10 cellular contexts compared by ENCODE assay signal in genomic region chr1:21317035-21317689, GRCh38. TPM values are rescaled to one million over a fixed set of nuclear protein-coding genes. Genes with fewer than 3 reads are reported as not detected.
DNase-seq lines count a peak whose midpoint lies in the region; ATAC-seq, FAIRE-seq and TF ChIP-seq lines count a peak whose summit lies in the region.
"Had no signal": no experiment of that assay in that cellular context is flagged by ENCODE, and none has a peak within 500 bp of the region (broad histone marks: within the 10 kb centered on the region; RNA-seq: fewer than 3 reads in every experiment).

No MANE protein-coding gene starts in this region.

- no peak overlapping the region for H3K56ac ChIP-seq in H1 (replicated peaks; ENCODE audit: insufficient read length, low read depth, low read length)

- no peak for TF ChIP-seq POLR2A in H1 (IDR thresholded peaks at IDR 0.05; ENCODE audit: control extremely low read depth in 1 of 2, low read depth in 2 of 2, low read length in 2 of 2)

- H3K27ac Mint-ChIP-seq in HFFc6: peak overlapping the region; percentile 97
- H3K27ac Mint-ChIP-seq in memory B cell: peak overlapping the region; percentile 58

- H4K5ac ChIP-seq in H1 (ENCODE audit: insufficient read length, low read depth, low read length): no peak overlapping the region

- FAIRE-seq in H1 (lab: Jason Lieb, UNC): no peak

- no peak overlapping the region; the same call in 1 of the 2 replicates for H4K8ac ChIP-seq in H1 (ENCODE audit: extremely low read depth, insufficient read depth, low read length)

- H3K27me3 Mint-ChIP-seq in HFFc6 (ENCODE audit: insufficient read depth) (no peaks in the 10 kb centered on the region; the same call in 1 of the 2 replicates), memory B cell (no peaks in the 10 kb centered on the region)

- H2BK120ac ChIP-seq in H1 (replicated peaks; ENCODE audit: low read depth, low read length): no peak overlapping the region

- peak; percentile 87 for DNase-seq in HFFc6
- DNase-seq in H1 (ENCODE audit: low read depth in 1 of 2, low spot score in 2 of 2): no peak
- DNase-seq in memory B cell (ENCODE audit: low spot score in 2 of 2): no peak
- peak in 34 of 49 donors; percentile 19 to 87 (median 60) for DNase-seq in substantia nigra (lab: John Stamatoyannopoulos, UW)
- no peak for DNase-seq in HK-2 (ENCODE audit: unreplicated experiment)
- DNase-seq: activated T-cell treated with anti-CD3 and anti-CD28 coated beads, Interleukin-2, amount 50 U/mL, for 48 hours had no signal

- H2AFZ ChIP-seq in H1 (ENCODE audit: low read length): no peak overlapping the region

- H4K91ac ChIP-seq in H1 (replicated peaks; ENCODE audit: insufficient read length, low read length): no peak overlapping the region

- H3K23ac ChIP-seq in H1 (ENCODE audit: insufficient read length): no peak overlapping the region

- POLR2A ChIA-PET in H1 (lab: Charles Lee; ENCODE audit: partially characterized antibody): interaction anchor here (1.3 to 1.9 kb wide), 3 partner anchors 7 to 55 kb away, joined by 3 to 5 read pairs (median 4); no protein-coding TSS in a partner anchor

- H3K27me3 ChIP-seq in H1 (replicated peaks in 1 of 4; ENCODE audit: control insufficient read depth in 3 of 4, extremely low read depth in 1 of 4, insufficient read depth in 3 of 4, low read length in 3 of 4): no peaks in the 10 kb centered on the region; a peak in 1 of 7 replicates
- H3K27me3 ChIP-seq: SJSA1 had no signal

- no peak overlapping the region for H3K4me2 ChIP-seq in H1 (ENCODE audit: insufficient read depth in 1 of 2, low read depth in 2 of 2, low read length in 2 of 2)

- H3K4me3 Mint-ChIP-seq in HFFc6 (peak overlapping the region; percentile 69), memory B cell (no peak overlapping the region)

- no peaks in the 10 kb centered on the region for H3K36me3 ChIP-seq in H1 (ENCODE audit: control insufficient read depth in 2 of 4, insufficient read depth in 4 of 4, low read length in 3 of 4)
- H3K36me3 ChIP-seq: SJSA1 had no signal

- H3K9me3 Mint-ChIP-seq in HFFc6 (no peaks in the 10 kb centered on the region), memory B cell (no peaks in the 10 kb centered on the region)

- no peak overlapping the region for H2BK5ac ChIP-seq in H1 (ENCODE audit: low read depth, low read length)

- no peak overlapping the region for H3K4me3 ChIP-seq in H1 (ENCODE audit: extremely low read depth in 1 of 4, insufficient read depth in 2 of 4, low read depth in 3 of 4, low read length in 4 of 4)
- H3K4me3 ChIP-seq: SJSA1 had no signal

- no peak overlapping the region for H2BK15ac ChIP-seq in H1 (ENCODE audit: low read length)

- H3K4ac ChIP-seq in H1 (replicated peaks; ENCODE audit: insufficient read length, low read depth, low read length): no peak overlapping the region

- TF ChIP-seq RAD21 in H1 (IDR thresholded peaks at IDR 0.05 in 1 of 2, conservative IDR thresholded peaks at IDR 0.05 in 1 of 2; ENCODE audit: low read depth in 2 of 2, low read length in 2 of 2): no peak

- H3K9me3 ChIP-seq in H1 (ENCODE audit: insufficient read depth in 2 of 2, low read depth in 1 of 2, low read length in 1 of 2): no peaks in the 10 kb centered on the region
- H3K9me3 ChIP-seq: SJSA1 had no signal

- ATAC-seq in memory B cell (ENCODE audit: low read depth): no peak
- ATAC-seq in HG02623 (IDR thresholded peaks at IDR 0.05; ENCODE audit: unreplicated experiment): no peak
- no peak for ATAC-seq in HG03135 (IDR thresholded peaks at IDR 0.05; ENCODE audit: unreplicated experiment)
- ATAC-seq in GM21528 (IDR thresholded peaks at IDR 0.05; ENCODE audit: low FRiP score, unreplicated experiment): no peak

- H2BK20ac ChIP-seq in H1 (ENCODE audit: low read length): 0 out of 2 replicates have a peak overlapping the region, but pooled peaks have one; percentile 19

- H3K18ac ChIP-seq in H1 (ENCODE audit: extremely low read depth, low read length): no peak overlapping the region

- no peak overlapping the region for H2AK5ac ChIP-seq in H1 (ENCODE audit: low read depth, low read length)

- TF ChIP-seq EP300 in H1 (IDR thresholded peaks at IDR 0.05; ENCODE audit: borderline replicate concordance in 1 of 2, low read depth in 2 of 2, low read length in 2 of 2): no peak

- CTCF ChIA-PET in H1 (lab: Charles Lee; ENCODE audit: partially characterized antibody): interaction anchor here (0.7 to 15.0 kb wide), 6 partner anchors 7 to 337 kb away, joined by 3 to 168 read pairs (median 39); no protein-coding TSS in a partner anchor

- H3K79me2 ChIP-seq in H1 (ENCODE audit: control insufficient read depth in 1 of 2, insufficient read depth in 2 of 2, low read length in 2 of 2): peaks cover 0 to 7% of the 10 kb centered on the region in 2 experiments; a peak in 1 of 4 replicates

- H3K27ac ChIP-seq in H1 (ENCODE audit: low read depth, low read length): no peak overlapping the region
- peak overlapping the region; percentile 50 for H3K27ac ChIP-seq in substantia nigra (ENCODE audit: low read depth, low read length, poor library complexity, severe bottlenecking)
- H3K27ac ChIP-seq: SJSA1 had no signal

- no peak for TF ChIP-seq CTCF in HFFc6 (IDR thresholded peaks at IDR 0.05)
- TF ChIP-seq CTCF in H1 (IDR thresholded peaks at IDR 0.05; ENCODE audit: control extremely low read depth in 1 of 3, insufficient read depth in 1 of 3, low read depth in 1 of 3, low read length in 3 of 3): no peak

- no peaks in the 10 kb centered on the region for H3K23me2 ChIP-seq in H1 (ENCODE audit: low read depth, low read length)

- no peak overlapping the region; a peak in 1 of 7 replicates for H3K9ac ChIP-seq in H1 (replicated peaks in 1 of 4; ENCODE audit: extremely low read depth in 1 of 4, low read depth in 3 of 4, low read length in 3 of 4)

- no peak overlapping the region for H3K14ac ChIP-seq in H1 (ENCODE audit: insufficient read length)

- WGBS in H1 (ENCODE audit: extremely low coverage in 1 of 2, insufficient coverage in 1 of 2, insufficient read length in 1 of 2, insufficient replicate concordance in 2 of 2, low coverage in 1 of 2, low lambda C conversion rate in 2 of 2, missing lambda C conversion rate in 1 of 2), 2 experiments: 96% methylated on average over 16 of the region's 16 CpGs; no CpG with 5 or more reads in 1 of the 2 experiments

- peaks cover 12% of the 10 kb centered on the region for H3K79me1 ChIP-seq in H1 (ENCODE audit: low read depth, low read length)

- no peaks in the 10 kb centered on the region for H4K20me1 ChIP-seq in H1 (replicated peaks in 1 of 2; ENCODE audit: control insufficient read depth in 1 of 2, insufficient read depth in 2 of 2, low read length in 2 of 2)

- H3K4me1 ChIP-seq in H1 (replicated peaks in 1 of 4; ENCODE audit: control insufficient read depth in 3 of 4, insufficient read depth in 4 of 4, low read length in 3 of 4): peaks cover 20 to 58% (median 28%) of the 10 kb centered on the region in 4 experiments

- H3K36me3 Mint-ChIP-seq in HFFc6 (ENCODE audit: low read depth): no peaks in the 10 kb centered on the region
- H3K36me3 Mint-ChIP-seq in memory B cell: peaks cover 5% of the 10 kb centered on the region

- peak overlapping the region; percentile 35; the same call in 1 of the 2 replicates for H2BK12ac ChIP-seq in H1 (ENCODE audit: low read depth, low read length)

- peaks cover 80% of the 10 kb centered on the region for H3K4me1 Mint-ChIP-seq in HFFc6 (ENCODE audit: low read depth)
- peaks cover 27% of the 10 kb centered on the region for H3K4me1 Mint-ChIP-seq in memory B cell

TF ChIP-seq in H1, 55 proteins besides CTCF, POLR2A, EP300 and RAD21:
- peak; percentile 42; the same call in 1 of the 2 replicates for TF ChIP-seq CEBPB (IDR thresholded peaks at IDR 0.05; ENCODE audit: low read depth, low read length)
- no peak for TF ChIP-seq RXRA (IDR thresholded peaks at IDR 0.05; ENCODE audit: insufficient read depth, low read depth, low read length)

RNA-seq across cellular contexts. Expression of gene ECE1, which starts 26.9 kb away (rescaled TPM):
- 100 to 1,000 TPM; 116 to 134 (median 124) TPM for total RNA-seq in HFFc6 (2021; fragmentation: NEBNext Ultra II Directional; extraction: Animal tissue kit (Norgen Biotek cat#: 25700))
- total RNA-seq in H1 (2021; fragmentation: NEBNext Ultra II Directional; extraction: Animal tissue kit (Norgen Biotek cat#: 25700)): 36.8 and 37.1 TPM in 2 replicates
- polyA plus RNA-seq in H1 (2011; rRNA removed): 21.4 and 26.7 TPM in 2 replicates
- polyA plus RNA-seq in H1 (2011; cell fraction: cytosol; rRNA removed): 15.9 TPM
- polyA plus RNA-seq in H1 (2011; cell fraction: nucleus; rRNA removed): 24.2 TPM
- polyA plus RNA-seq in H1 (2012, experiment 1 of 2): 23.4 to 31.1 TPM (median 26.4 TPM) in 4 replicates
- 17.3 TPM for polyA plus RNA-seq in H1 (2012, experiment 2 of 2)
- 44.8 TPM for polyA plus RNA-seq in H1 (2013, experiment 1 of 2)
- polyA plus RNA-seq in H1 (2013, experiment 2 of 2): 44.6 TPM
- polyA minus RNA-seq in H1 (2011; rRNA and poly(A)+ RNA removed): 23.9 and 27.9 TPM in 2 replicates
- polyA minus RNA-seq in H1 (2011; cell fraction: cytosol; rRNA and poly(A)+ RNA removed): 13.4 TPM
- 12.3 TPM for polyA minus RNA-seq in H1 (2011; cell fraction: nucleus; rRNA and poly(A)+ RNA removed)

Comparison
In these comparisons a context has a peak if more than half of its experiments do, and no peak if none do; other contexts are left out.
1. DNase-seq: peak in HFFc6 (single experiment) and substantia nigra (34 of 49); none in H1 (0 of 2), memory B cell (0 of 2) and HK-2 (single experiment).